7 cellular contexts compared by ENCODE assay signal in genomic region chr14:60300019-60300418, GRCh38.
"Had no signal": no experiment of that assay in that cellular context is flagged by ENCODE, and none has a peak within 500 bp of the region (broad histone marks: within the 10 kb centered on the region; RNA-seq: fewer than 3 reads in every experiment).

No MANE protein-coding gene starts in this region.

- H3K27ac ChIP-seq: HL-60, KMS-11 had no signal

- H3K4me2 ChIP-seq: KMS-11 had no signal

- ATAC-seq: HepG2 had no signal

- DNase-seq: IMR-90, Karpas-422, KBM-7, KG1 had no signal

- FAIRE-seq: HepG2 had no signal

- H3K9ac ChIP-seq: KMS-11 had no signal
